Comparison of ENCODE assay signal across 8 cellular contexts in genomic region chr1:7667625-7668218, GRCh38.
A peak's percentile ranks its signal among the peaks of the same experiment; 100 is the strongest.
DNase-seq lines count a peak whose midpoint lies in the region; ATAC-seq, FAIRE-seq and TF ChIP-seq lines count a peak whose summit lies in the region.

No MANE protein-coding gene starts in this region.

- CTCF ChIA-PET in CD4-positive, alpha-beta T cell (lab: Charles Lee) = interaction anchor here (0.6 to 6.0 kb wide), 9 partner anchors 9 to 90 kb away, joined by 3 to 83 read pairs (median 5); no protein-coding TSS in a partner anchor

- no peaks in the 10 kb centered on the region for H3K9me3 ChIP-seq in CD4-positive, alpha-beta T cell (ENCODE audit: control insufficient read depth, low read length)
- H3K9me3 ChIP-seq in right lobe of liver = no peaks in the 10 kb centered on the region

- H3K4me1 ChIP-seq in right lobe of liver = peaks cover 0 to 5% (median 2%) of the 10 kb centered on the region in 4 donors

- 3% methylated on average over 6 of the region's 11 CpGs for WGBS in right lobe of liver (ENCODE audit: insufficient coverage, low coverage, low lambda C conversion rate, missing lambda C conversion rate)

- H3K36me3 ChIP-seq in right lobe of liver = no peaks in the 10 kb centered on the region

- POLR2A ChIA-PET in CD4-positive, alpha-beta T cell (lab: Charles Lee) = interaction anchor here (3.0 kb wide), 1 partner anchor 85 kb away, joined by 22 read pairs; no protein-coding TSS in a partner anchor

- no peaks in the 10 kb centered on the region for H3K9me3 Mint-ChIP-seq in CD4-positive, alpha-beta T cell

- no peak for FAIRE-seq in H54 (lab: Jason Lieb, UNC)

- TF ChIP-seq POLR2A in H54 (IDR thresholded peaks at IDR 0.05; ENCODE audit: low read depth, low read length) (no peak), right lobe of liver (IDR thresholded peaks at IDR 0.05) (no peak)

- H3K4me3 ChIP-seq in right lobe of liver = no peak overlapping the region

- H3K27ac ChIP-seq in CD4-positive, alpha-beta T cell (ENCODE audit: low read depth, low read length) = no peak overlapping the region
- H3K27ac ChIP-seq in right lobe of liver = no peak overlapping the region

- intact Hi-C loops in CD4-positive, alpha-beta T cell (cut with DNase I, micrococcal nuclease) = loop anchor here (1.0 kb wide), 2 partner anchors 86 to 234 kb away; no protein-coding TSS in a partner anchor
- intact Hi-C loops in right lobe of liver (cut with DNase I) = loop anchor here (5.0 to 10.0 kb wide), 2 partner anchors 85 to 227 kb away; no protein-coding TSS in a partner anchor

- peak; percentile 99 for TF ChIP-seq CTCF in CD4-positive, alpha-beta T cell (IDR thresholded peaks at IDR 0.05)
- TF ChIP-seq CTCF in right lobe of liver (IDR thresholded peaks at IDR 0.05) = peak; percentile 98 to 100 (median 99)

- no peaks in the 10 kb centered on the region for H3K4me1 Mint-ChIP-seq in CD4-positive, alpha-beta T cell (ENCODE audit: low read depth)

- H3K27ac Mint-ChIP-seq in CD4-positive, alpha-beta T cell = no peak overlapping the region

- H3K27me3 Mint-ChIP-seq in CD4-positive, alpha-beta T cell = no peaks in the 10 kb centered on the region

- no peaks in the 10 kb centered on the region for H3K36me3 Mint-ChIP-seq in CD4-positive, alpha-beta T cell (ENCODE audit: low read depth)

- H3K4me3 Mint-ChIP-seq in CD4-positive, alpha-beta T cell = no peak overlapping the region

- no peaks in the 10 kb centered on the region for H3K27me3 ChIP-seq in CD4-positive, alpha-beta T cell (ENCODE audit: control insufficient read depth, insufficient read depth, low read length)
- no peaks in the 10 kb centered on the region for H3K27me3 ChIP-seq in right lobe of liver

- peak; percentile 67 to 88 (median 80) for DNase-seq in CD4-positive, alpha-beta T cell
- DNase-seq in H54 (ENCODE audit: insufficient read length, low spot score) = peak; percentile 76
- peak; percentile 67 for DNase-seq in NCI-H460 (ENCODE audit: extremely low read depth, low read depth)
- peak; percentile 81 to 84 for DNase-seq in activated CD4-positive, alpha-beta T cell treated with anti-CD3 and anti-CD28 coated beads, Interleukin-2, amount 50 U/mL, for 24 hours (ENCODE audit: low read depth in 1 of 2, low spot score in 1 of 2)
- DNase-seq in dedifferentiated amniotic fluid mesenchymal stem cell (ENCODE audit: extremely low spot score) = peak; percentile 76
- DNase-seq in right lobe of liver = peak; percentile 88 to 89 (median 89)
- DNase-seq in stimulated activated CD4-positive, alpha-beta T cell treated with anti-CD3 and anti-CD28 coated beads, Interleukin-4, amount 100 ng/mL, for 48 hours (ENCODE audit: low read depth in 2 of 2) = peak; percentile 74 to 87

- ATAC-seq in CD4-positive, alpha-beta T cell (ENCODE audit: poor library complexity) = peak; percentile 79
- ATAC-seq in right lobe of liver (peak; percentile 92 to 98 (median 96)), GM19395 (IDR thresholded peaks at IDR 0.05; ENCODE audit: unreplicated experiment) (no peak)
